Comparison of ENCODE assay signal across 8 cellular contexts in genomic region chr2:203909192-203909945, GRCh38. TPM values are rescaled to one million over a fixed set of nuclear protein-coding genes. Genes with fewer than 3 reads are reported as not detected.
DNase-seq lines count a peak whose midpoint lies in the region; ATAC-seq, FAIRE-seq and TF ChIP-seq lines count a peak whose summit lies in the region.

No MANE protein-coding gene starts in this region.

- ATAC-seq in stimulated activated naive CD8-positive, alpha-beta T cell treated with anti-CD3 and anti-CD28 coated beads, Interleukin-15, Interleukin-2, amounts not matched to agents 100 U/mL and 50 U/mL, for 24 hours, result peak; percentile 60

- H3K4me1 Mint-ChIP-seq in brain, result peaks cover 13% of the 10 kb centered on the region

- peak; percentile 77 for TF ChIP-seq CTCF in AG09319 (IDR thresholded peaks at IDR 0.05; ENCODE audit: low read depth, low read length)
- TF ChIP-seq CTCF in GM12874 (IDR thresholded peaks at IDR 0.05; ENCODE audit: insufficient read depth, low read depth, low read length), result peak; percentile 25; the same call in 1 of the 2 replicates
- peak; percentile 85 to 87 for TF ChIP-seq CTCF in brain (conservative IDR thresholded peaks at IDR 0.05)

- DNase-seq in AG09319 (ENCODE audit: extremely low read depth, low read depth) (peak; percentile 40), NCI-H82 treated with DMSO at 0.1 percent for 48 hours (lab: John Stamatoyannopoulos, UW; ENCODE audit: unreplicated experiment) (peak; percentile 10)
- no peak for DNase-seq in stimulated activated naive CD8-positive, alpha-beta T cell treated with anti-CD3 and anti-CD28 coated beads, Interleukin-15, Interleukin-2, amounts not matched to agents 100 U/mL and 50 U/mL, for 24 hours
- no peak for DNase-seq in stimulated activated CD4-positive, alpha-beta T cell treated with anti-CD3 and anti-CD28 coated beads, Interleukin-2, amount 100 ng/mL, for 48 hours
- no peak for DNase-seq in activated CD4-positive, alpha-beta T cell treated with anti-CD3 and anti-CD28 coated beads for 1 hour

- H3K36me3 Mint-ChIP-seq in brain, result no peaks in the 10 kb centered on the region

- no peaks in the 10 kb centered on the region for H3K27me3 Mint-ChIP-seq in brain

- peak overlapping the region in 2 of 5 experiments; percentile 7 to 11 for H3K4me3 Mint-ChIP-seq in brain

- peaks cover 0 to 5% (median 4%) of the 10 kb centered on the region in 5 experiments for H3K9me3 Mint-ChIP-seq in brain

- peak overlapping the region in 3 of 5 experiments; percentile 13 to 47 (median 21) for H3K27ac Mint-ChIP-seq in brain

- FAIRE-seq in islet of Langerhans (lab: Jason Lieb, UNC), result peak; percentile 81

RNA-seq across cellular contexts. Expression of gene ICOS, which starts 27.2 kb away (rescaled TPM):
- polyA plus RNA-seq in brain (ENCODE audit: insufficient read depth, low read depth, low replicate concordance), result not detected

RNA-seq across cellular contexts. Expression of gene CTLA4, which starts 41.8 kb away (rescaled TPM):
- polyA plus RNA-seq in brain (ENCODE audit: insufficient read depth, low read depth, low replicate concordance), result not detected

Comparison
In these comparisons a context has a peak if more than half of its experiments do, and no peak if none do; other contexts are left out.
1. DNase-seq: peak in AG09319 (single experiment) and NCI-H82 treated with DMSO at 0.1 percent for 48 hours (single experiment); none in stimulated activated naive CD8-positive, alpha-beta T cell treated with anti-CD3 and anti-CD28 coated beads, Interleukin-15, Interleukin-2, amounts not matched to agents 100 U/mL and 50 U/mL, for 24 hours (single experiment), stimulated activated CD4-positive, alpha-beta T cell treated with anti-CD3 and anti-CD28 coated beads, Interleukin-2, amount 100 ng/mL, for 48 hours (0 of 2) and activated CD4-positive, alpha-beta T cell treated with anti-CD3 and anti-CD28 coated beads for 1 hour (single experiment).
2. CTCF ChIP-seq: peak in every context shown above with its lines; median percentile 86 in brain; 77 in AG09319; 25 in GM12874.